1 cellular context compared by ENCODE assay signal in genomic region chr10:112716924-112717348, GRCh38.
TF ChIP-seq lines count a peak whose summit lies in the region.

No MANE protein-coding gene starts in this region.

TF ChIP-seq in HepG2, 621 proteins besides CTCF, POLR2A, EP300 and RAD21 (continued from another document):
- no peak for TF ChIP-seq PREB (CRISPR knock-in tag; IDR thresholded peaks at IDR 0.05)
- TF ChIP-seq ZNF414 (CRISPR knock-in tag; IDR thresholded peaks at IDR 0.05): no peak
- TF ChIP-seq KDM5B (CRISPR knock-in tag; IDR thresholded peaks at IDR 0.05; ENCODE audit: borderline replicate concordance): no peak
TF ChIP-seq in HepG2: peak in this region for 136.
